ENCODE assay signal across 8 cellular contexts in genomic region chr19:2059422-2060201, GRCh38. TPM values are rescaled to one million over a fixed set of nuclear protein-coding genes. Genes with fewer than 3 reads are reported as not detected.
DNase-seq lines count a peak whose midpoint lies in the region; ATAC-seq lines count a peak whose summit lies in the region.

No MANE protein-coding gene starts in this region.

- intact Hi-C loops in left cardiac atrium (cut with DNase I), result no loop called here

- H3K4me1 Mint-ChIP-seq in activated naive CD8-positive, alpha-beta T cell (ENCODE audit: low read depth), result peaks cover 44% of the 10 kb centered on the region

- peak; percentile 67 for DNase-seq in COLO829 (ENCODE audit: low spot score)
- peak; percentile 85 for DNase-seq in MG63
- peak; percentile 71 for DNase-seq in left cardiac atrium
- peak; percentile 75 for DNase-seq in renal cortical epithelial cell (ENCODE audit: low read depth)
- no peak for DNase-seq in NK-92 (lab: John Stamatoyannopoulos, UW; ENCODE audit: unreplicated experiment)
- DNase-seq in NCI-H1694 treated with DMSO at 0.1 percent for 48 hours (lab: John Stamatoyannopoulos, UW), result no peak

- no peaks in the 10 kb centered on the region for H3K27me3 Mint-ChIP-seq in activated naive CD8-positive, alpha-beta T cell

- peak overlapping the region; percentile 89 for H3K4me3 Mint-ChIP-seq in activated naive CD8-positive, alpha-beta T cell

- H3K36me3 ChIP-seq in MG63, result no peaks in the 10 kb centered on the region

- H3K36me3 Mint-ChIP-seq in activated naive CD8-positive, alpha-beta T cell, result no peaks in the 10 kb centered on the region

- no peaks in the 10 kb centered on the region for H3K9me3 Mint-ChIP-seq in activated naive CD8-positive, alpha-beta T cell (ENCODE audit: low read depth)

- H3K27ac Mint-ChIP-seq in activated naive CD8-positive, alpha-beta T cell, result peak overlapping the region; percentile 96

- ATAC-seq in left cardiac atrium (peak; percentile 14 to 17), HG02970 (IDR thresholded peaks at IDR 0.05; ENCODE audit: low FRiP score, unreplicated experiment) (no peak)

- no peaks in the 10 kb centered on the region for H3K9me3 ChIP-seq in MG63

- H3K4me3 ChIP-seq in MG63, result peak overlapping the region; percentile 8; the same call in 1 of the 2 replicates

- no peaks in the 10 kb centered on the region for H3K27me3 ChIP-seq in MG63

RNA-seq across cellular contexts. Expression of gene MKNK2, which starts 8.6 kb away (rescaled TPM):
- total RNA-seq in MG63 (2014; rRNA removed; shearing (Covaris generic); ENCODE audit: low replicate concordance), result 17.9 and 38.6 TPM in 2 replicates
- total RNA-seq in left cardiac atrium (100 to 1,000 TPM; 127 to 174 TPM), renal cortical epithelial cell (78.8 and 193 TPM in 2 replicates)

RNA-seq across cellular contexts. Expression of gene MOB3A, which starts 36.5 kb away (rescaled TPM):
- total RNA-seq in MG63 (2014; rRNA removed; shearing (Covaris generic); ENCODE audit: low replicate concordance), result 9.4 and 9.7 TPM in 2 replicates
- total RNA-seq in left cardiac atrium (10 to 100 TPM; 24.9 to 28.6 TPM), renal cortical epithelial cell (16.0 and 46.7 TPM in 2 replicates)

RNA-seq across cellular contexts. Expression of gene IZUMO4, which starts 37.1 kb away (rescaled TPM):
- total RNA-seq in MG63 (2014; rRNA removed; shearing (Covaris generic); ENCODE audit: low replicate concordance), result not detected in 2 replicates
- total RNA-seq in left cardiac atrium (1 to 10 TPM in 1 of 2 donors, under 1 TPM in 1; 0.89 to 2.3 TPM), renal cortical epithelial cell (0.89 and 3.5 TPM in 2 replicates)

RNA-seq across cellular contexts. Expression of gene BTBD2, which starts 44.1 kb away (rescaled TPM):
- total RNA-seq in MG63 (2014; rRNA removed; shearing (Covaris generic); ENCODE audit: low replicate concordance), result 34.4 and 36.4 TPM in 2 replicates
- total RNA-seq in left cardiac atrium, result 10 to 100 TPM; 51.4 to 54.3 TPM
- 31.4 and 144 TPM in 2 replicates for total RNA-seq in renal cortical epithelial cell

Comparison
In these comparisons a context has a peak if more than half of its experiments do, and no peak if none do; other contexts are left out.
1. DNase-seq: peak in COLO829 (single experiment), MG63 (single experiment), left cardiac atrium (single experiment) and renal cortical epithelial cell (single experiment); none in NK-92 (single experiment) and NCI-H1694 treated with DMSO at 0.1 percent for 48 hours (single experiment).